36 cellular contexts compared by ENCODE assay signal in genomic region chr20:35544436-35544835, GRCh38. TPM values are rescaled to one million over a fixed set of nuclear protein-coding genes. Genes with fewer than 3 reads are reported as not detected.
"Had no signal": no experiment of that assay in that cellular context is flagged by ENCODE, and none has a peak within 500 bp of the region (broad histone marks: within the 10 kb centered on the region; RNA-seq: fewer than 3 reads in every experiment).

No MANE protein-coding gene starts in this region.

- H3K27me3 Mint-ChIP-seq: activated B cell treated with CpG ODN at 0.5 μM for 24 hours; activated CD4-positive, alpha-beta memory T cell treated with anti-CD3 and anti-CD28 coated beads for 36 hours had no signal

- H3K9ac ChIP-seq: SK-N-SH had no signal

- DNase-seq: activated B cell treated with CpG ODN at 0.5 μM for 24 hours; activated CD4-positive, alpha-beta memory T cell treated with anti-CD3 and anti-CD28 coated beads for 36 hours; activated CD4-positive, alpha-beta T cell treated with anti-CD3 and anti-CD28 coated beads for 4 hours; activated CD4-positive, alpha-beta T cell treated with anti-CD3 and anti-CD28 coated beads, Interleukin-2, amount 50 U/mL, for 1 hour; activated CD4-positive, CD25-positive, alpha-beta regulatory T cell treated with anti-CD3 and anti-CD28 coated beads, Interleukin-2, amount 50 U/mL, for 72 hours; activated CD8-positive, alpha-beta memory T cell treated with anti-CD3 and anti-CD28 coated beads, Interleukin-2, amount 50 U/mL, for 4 hours; activated gamma-delta T cell treated with Interleukin-2 at 50 U/mL for 16 hours; activated naive CD4-positive, alpha-beta T cell treated with anti-CD3 and anti-CD28 coated beads for 36 hours; activated T-cell treated with anti-CD3 and anti-CD28 coated beads for 4 hours; activated T-cell treated with anti-CD3 and anti-CD28 coated beads, Interleukin-2, amount 50 U/mL, for 4 hours; adrenal gland; central memory CD4-positive, alpha-beta T cell; Kasumi-1; NCI-H1048; NCI-H1105 treated with DMSO at 0.1 percent for 48 hours; NCI-H1436; NCI-H1694; NCI-H2029; NCI-H2107; NCI-H2171; NCI-H510A; NCI-H526; NCI-H748 treated with DMSO at 0.1 percent for 48 hours; NK-92 treated with Interleukin-12 subunit alpha and Interleukin-12 subunit beta, amount 100 ng/mL, for 24 hours; Peyer's patch; RPMI8226; SHP77 treated with DMSO at 0.1 percent for 48 hours; SK-N-SH had no signal

- H3K9me3 ChIP-seq: adrenal gland, MG63, Peyer's patch, SJSA1, SK-N-SH had no signal

- ATAC-seq: activated naive CD4-positive, alpha-beta T cell treated with anti-CD3 and anti-CD28 coated beads, Interleukin-2, amount 50 U/mL, for 72 hours; activated T-cell treated with anti-CD3 and anti-CD28 coated beads, Interleukin-2, amount 50 U/mL, for 4 hours; PC-3 had no signal

- H3K4me3 ChIP-seq: adrenal gland, MG63, Peyer's patch, SJSA1 had no signal

- H3K9me3 Mint-ChIP-seq: activated B cell treated with CpG ODN at 0.5 μM for 24 hours; activated CD4-positive, alpha-beta memory T cell treated with anti-CD3 and anti-CD28 coated beads for 36 hours; activated naive CD4-positive, alpha-beta T cell treated with anti-CD3 and anti-CD28 coated beads for 36 hours; activated naive CD4-positive, alpha-beta T cell treated with anti-CD3 and anti-CD28 coated beads, Interleukin-2, amount 50 U/mL, for 72 hours; activated T-cell treated with anti-CD3 and anti-CD28 coated beads, Interleukin-2, amount 50 U/mL, for 4 hours; activated T-helper 1 cell treated with anti-CD3 and anti-CD28 coated beads, Interleukin-12 subunit alpha, Interleukin-12 subunit beta, Interleukin-2, Interleukin-4 antibody, amounts not matched to agents 30 ng/mL and 10 ng/mL and 1 ng/mL, durations not matched to agents 14 hours and 24 hours and 36 hours; T-helper 1 cell treated with Interleukin-12 subunit alpha and Interleukin-12 subunit beta and Interleukin-4 antibody, amounts not matched to agents 30 μg/mL and 1 μg/mL, for 36 hours had no signal

- H3K4me3 Mint-ChIP-seq: activated B cell treated with CpG ODN at 0.5 μM for 24 hours; activated CD4-positive, alpha-beta memory T cell treated with anti-CD3 and anti-CD28 coated beads for 36 hours; activated naive CD4-positive, alpha-beta T cell treated with anti-CD3 and anti-CD28 coated beads for 36 hours; T-helper 1 cell treated with Interleukin-12 subunit alpha and Interleukin-12 subunit beta and Interleukin-4 antibody, amounts not matched to agents 30 μg/mL and 1 μg/mL, for 36 hours had no signal

- H3K27ac Mint-ChIP-seq: activated B cell treated with CpG ODN at 0.5 μM for 24 hours; activated CD4-positive, alpha-beta memory T cell treated with anti-CD3 and anti-CD28 coated beads for 36 hours; activated naive CD4-positive, alpha-beta T cell treated with anti-CD3 and anti-CD28 coated beads for 36 hours; activated naive CD4-positive, alpha-beta T cell treated with anti-CD3 and anti-CD28 coated beads, Interleukin-2, amount 50 U/mL, for 72 hours; activated T-helper 1 cell treated with anti-CD3 and anti-CD28 coated beads, Interleukin-12 subunit alpha, Interleukin-12 subunit beta, Interleukin-2, Interleukin-4 antibody, amounts not matched to agents 30 ng/mL and 10 ng/mL and 1 ng/mL, durations not matched to agents 14 hours and 24 hours and 36 hours; T-helper 1 cell treated with Interleukin-12 subunit alpha and Interleukin-12 subunit beta and Interleukin-4 antibody, amounts not matched to agents 30 μg/mL and 1 μg/mL, for 36 hours had no signal

- H3K36me3 Mint-ChIP-seq: activated naive CD4-positive, alpha-beta T cell treated with anti-CD3 and anti-CD28 coated beads, Interleukin-2, amount 50 U/mL, for 72 hours had no signal

- H3K27me3 ChIP-seq: adrenal gland, brain microvascular endothelial cell, MG63, Peyer's patch, SJSA1 had no signal

- H3K4me2 ChIP-seq: SK-N-SH had no signal

- H3K27ac ChIP-seq: adrenal gland, brain microvascular endothelial cell, Peyer's patch, SJSA1, VCaP had no signal

RNA-seq across cellular contexts. Expression of gene C20orf173, which starts 15.0 kb away (rescaled TPM):
- total RNA-seq: activated B cell treated with CpG ODN at 0.5 μM for 24 hours; activated CD4-positive, alpha-beta memory T cell treated with anti-CD3 and anti-CD28 coated beads for 36 hours; activated naive CD4-positive, alpha-beta T cell treated with anti-CD3 and anti-CD28 coated beads for 36 hours; activated naive CD4-positive, alpha-beta T cell treated with anti-CD3 and anti-CD28 coated beads, Interleukin-2, amount 50 U/mL, for 72 hours; activated T-cell treated with anti-CD3 and anti-CD28 coated beads, Interleukin-2, amount 50 U/mL, for 4 hours; activated T-helper 1 cell treated with anti-CD3 and anti-CD28 coated beads, Interleukin-12 subunit alpha, Interleukin-12 subunit beta, Interleukin-2, Interleukin-4 antibody, amounts not matched to agents 30 ng/mL and 10 ng/mL and 1 ng/mL, durations not matched to agents 14 hours and 24 hours and 36 hours; adrenal gland; PC-3; Peyer's patch; SJSA1 had no signal
- polyA plus RNA-seq: adrenal gland, SK-N-SH had no signal
